Comparison of ENCODE assay signal across 14 cellular contexts in genomic region chr1:55938861-55939260, GRCh38.
DNase-seq lines count a peak whose midpoint lies in the region; ATAC-seq and TF ChIP-seq lines count a peak whose summit lies in the region.
"Had no signal": no experiment of that assay in that cellular context is flagged by ENCODE, and none has a peak within 500 bp of the region (broad histone marks: within the 10 kb centered on the region; RNA-seq: fewer than 3 reads in every experiment).

No MANE protein-coding gene starts in this region.

- no peak overlapping the region for H3K27ac ChIP-seq in right cardiac atrium (ENCODE audit: low read length)
- H3K27ac ChIP-seq in rectal smooth muscle tissue (ENCODE audit: low read depth, low read length): peak overlapping the region; percentile 74
- H3K27ac ChIP-seq in thyroid gland: peak overlapping the region; percentile 24 to 68 (median 59)
- H3K27ac ChIP-seq: 22Rv1 had no signal

- ATAC-seq in right cardiac atrium: peak; percentile 13 to 55
- ATAC-seq: CD8-positive, alpha-beta T cell had no signal

- TF ChIP-seq POLR2A in thyroid gland (IDR thresholded peaks at IDR 0.05): no peak

- H3K9me3 ChIP-seq in right cardiac atrium (ENCODE audit: control insufficient read depth, low read length) (no peaks in the 10 kb centered on the region), thyroid gland (no peaks in the 10 kb centered on the region)
- H3K9me3 ChIP-seq: Caco-2, HAP-1 had no signal

- WGBS in right cardiac atrium: 84% methylated on average over 6 of the region's 6 CpGs
- WGBS in thyroid gland, 2 donors: 89 to 95% methylated on average over 6 of the region's 6 CpGs

- H3K36me3 ChIP-seq in rectal smooth muscle tissue (ENCODE audit: control insufficient read depth, insufficient read depth, low read length) (no peaks in the 10 kb centered on the region), thyroid gland (no peaks in the 10 kb centered on the region)
- H3K36me3 ChIP-seq: HAP-1 had no signal

- H3K9ac ChIP-seq in rectal smooth muscle tissue (ENCODE audit: low read length): no peak overlapping the region

- TF ChIP-seq CTCF in thyroid gland (IDR thresholded peaks at IDR 0.05): no peak
- TF ChIP-seq CTCF in foreskin fibroblast (IDR thresholded peaks at IDR 0.05; ENCODE audit: low read depth, low read length): no peak

- peaks cover 2% of the 10 kb centered on the region for H3K4me1 ChIP-seq in right cardiac atrium (ENCODE audit: control insufficient read depth, insufficient read depth, low read length)
- H3K4me1 ChIP-seq in rectal smooth muscle tissue (ENCODE audit: control insufficient read depth, insufficient read depth, low read length): no peaks in the 10 kb centered on the region
- H3K4me1 ChIP-seq in thyroid gland: peaks cover 0 to 8% of the 10 kb centered on the region in 2 donors
- H3K4me1 ChIP-seq: Caco-2, HAP-1 had no signal

- intact Hi-C loops in right cardiac atrium (cut with DNase I): no loop called here
- intact Hi-C loops in cardiac septum (cut with DNase I): no loop called here
- intact Hi-C loops in thyroid gland (cut with DNase I): no loop called here

- H3K27me3 ChIP-seq in right cardiac atrium (ENCODE audit: control insufficient read depth, insufficient read depth): no peaks in the 10 kb centered on the region
- H3K27me3 ChIP-seq in rectal smooth muscle tissue (ENCODE audit: control insufficient read depth, insufficient read depth, low read length): no peaks in the 10 kb centered on the region
- H3K27me3 ChIP-seq in thyroid gland: no peaks in the 10 kb centered on the region

- DNase-seq in NCI-H2107 treated with DMSO at 0.1 percent for 48 hours (lab: John Stamatoyannopoulos, UW; ENCODE audit: unreplicated experiment) (peak; percentile 74), NCI-H2107 (lab: John Stamatoyannopoulos, UW) (no peak), right cardiac atrium (peak in 1 of 3 donors; percentile 32), cardiac septum (ENCODE audit: low spot score) (no peak), thyroid gland (no peak), COLO668 (lab: John Stamatoyannopoulos, UW; ENCODE audit: unreplicated experiment) (no peak), foreskin fibroblast (no peak)
- DNase-seq: Caco-2; CD8-positive, alpha-beta T cell; DND-41; GDM1 had no signal

- H3K4me3 ChIP-seq in right cardiac atrium (ENCODE audit: low read length) (no peak overlapping the region), rectal smooth muscle tissue (ENCODE audit: low read length) (no peak overlapping the region), thyroid gland (replicated peaks in 1 of 3) (no peak overlapping the region), foreskin fibroblast (ENCODE audit: low read depth in 1 of 2, low read length in 2 of 2) (no peak overlapping the region)
- H3K4me3 ChIP-seq: HAP-1 had no signal
